In genomic region chr7:106565428-106565827, GRCh38 we compare ENCODE assay signal across 2 cellular contexts.
TF ChIP-seq lines count a peak whose summit lies in the region.

No MANE protein-coding gene starts in this region.

TF ChIP-seq in GM12878, 131 proteins besides CTCF, POLR2A, EP300 and RAD21:
- no peak for TF ChIP-seq DPF2 (IDR thresholded peaks at IDR 0.05)
- TF ChIP-seq PKNOX1 (IDR thresholded peaks at IDR 0.05) = peak; percentile 69
TF ChIP-seq in GM12878: peak in this region for 1.

TF ChIP-seq in K562, 482 proteins besides CTCF, POLR2A, EP300 and RAD21 (continues in another document):
- no peak for TF ChIP-seq RNF219 (CRISPR knock-in tag; IDR thresholded peaks at IDR 0.05)
- no peak for TF ChIP-seq CBX2 (IDR thresholded peaks at IDR 0.05; ENCODE audit: insufficient read depth, low read length, poor library complexity, severe bottlenecking)
- no peak for TF ChIP-seq ZNF79 (CRISPR knock-in tag; IDR thresholded peaks at IDR 0.05; ENCODE audit: low read depth)
- no peak for TF ChIP-seq PCBP1 (IDR thresholded peaks at IDR 0.05; ENCODE audit: low read depth, low read length, poor library complexity, severe bottlenecking)
- no peak for TF ChIP-seq PBX2 (CRISPR knock-in tag; IDR thresholded peaks at IDR 0.05; ENCODE audit: low read depth)
- peak; percentile 81 for TF ChIP-seq PBX2 (tag; conservative IDR thresholded peaks at IDR 0.05; ENCODE audit: low read depth)
- TF ChIP-seq ZNF639 (CRISPR knock-in tag; conservative IDR thresholded peaks at IDR 0.05 in 1 of 2, IDR thresholded peaks at IDR 0.05 in 1 of 2) = no peak
- TF ChIP-seq ZNF398 (CRISPR knock-in tag; IDR thresholded peaks at IDR 0.05) = no peak
- no peak for TF ChIP-seq RBFOX2 (IDR thresholded peaks at IDR 0.05; ENCODE audit: low read depth, low read length)
- no peak for TF ChIP-seq THRA (IDR thresholded peaks at IDR 0.05)
- TF ChIP-seq ASH1L (IDR thresholded peaks at IDR 0.05; ENCODE audit: borderline replicate concordance, low read depth, partially characterized antibody) = no peak
- no peak for TF ChIP-seq ZBTB26 (CRISPR knock-in tag; IDR thresholded peaks at IDR 0.05)
- TF ChIP-seq RCOR1 (IDR thresholded peaks at IDR 0.05; ENCODE audit: borderline replicate concordance in 1 of 2, low read depth in 2 of 2, low read length in 2 of 2) = no peak
- no peak for TF ChIP-seq ERF (CRISPR knock-in tag; IDR thresholded peaks at IDR 0.05)
- TF ChIP-seq ZNF318 (IDR thresholded peaks at IDR 0.05; ENCODE audit: borderline replicate concordance in 1 of 2, low read depth in 1 of 2) = no peak
- no peak for TF ChIP-seq MLX (CRISPR knock-in tag; conservative IDR thresholded peaks at IDR 0.05)
- no peak for TF ChIP-seq HDAC2 (IDR thresholded peaks at IDR 0.05)
- no peak for TF ChIP-seq ZNF253 (CRISPR knock-in tag; conservative IDR thresholded peaks at IDR 0.05)
- TF ChIP-seq GATA2 (CRISPR knock-in tag; IDR thresholded peaks at IDR 0.05) = peak; percentile 45; the same call in 1 of the 2 replicates
- 0 out of 2 replicates have a peak, but pooled peaks have one; percentile 28 for TF ChIP-seq NFXL1 (CRISPR knock-in tag; IDR thresholded peaks at IDR 0.05)
- TF ChIP-seq ATF7 (IDR thresholded peaks at IDR 0.05) = peak; percentile 43; the same call in 1 of the 2 replicates
- no peak for TF ChIP-seq ZC3H4 (CRISPR knock-in tag; IDR thresholded peaks at IDR 0.05; ENCODE audit: borderline replicate concordance)
